10 cellular contexts compared by ENCODE assay signal in the genomic region with DNA sequence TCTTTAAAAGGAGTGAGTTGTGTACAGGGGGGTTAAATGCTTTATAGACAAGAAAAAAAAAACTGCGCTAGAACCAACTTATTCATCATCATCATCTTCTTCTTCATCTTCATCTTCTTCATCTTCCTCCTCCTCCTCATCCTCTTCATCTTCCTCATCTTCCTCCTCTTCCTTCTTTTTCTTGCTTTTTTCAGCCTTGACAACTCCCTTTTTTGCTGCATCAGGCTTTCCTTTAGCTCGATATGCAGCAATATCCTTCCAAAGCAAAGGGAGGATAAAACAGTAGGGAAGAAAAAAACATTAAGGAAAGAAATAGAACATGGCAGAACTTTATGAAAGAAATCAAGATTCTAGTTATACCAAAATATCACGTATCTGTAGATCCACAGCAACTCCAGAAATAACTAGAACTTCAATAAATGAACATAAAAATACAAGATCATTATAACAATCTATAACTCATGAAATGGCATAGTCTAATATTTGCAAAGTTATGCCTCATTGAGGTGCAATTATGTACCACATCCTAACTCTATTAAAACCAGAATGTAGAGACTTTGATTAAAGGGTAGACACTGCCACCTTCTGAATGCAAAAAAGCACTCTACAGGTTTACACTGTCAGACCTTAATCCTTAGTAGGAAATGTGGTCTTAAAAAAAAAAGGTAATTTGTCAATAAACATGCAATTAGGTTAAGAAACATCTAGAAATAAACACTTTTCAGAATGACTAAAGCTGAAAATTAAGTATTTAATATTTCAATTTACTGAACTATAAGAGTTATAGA. TPM values are rescaled to one million over a fixed set of nuclear protein-coding genes. Genes with fewer than 3 reads are reported as not detected.
DNase-seq lines count a peak whose midpoint lies in the region; ATAC-seq, FAIRE-seq and TF ChIP-seq lines count a peak whose summit lies in the region.
"Not testable (repeated sequence)": the region's sequence is repeated elsewhere in the genome, so short reads cannot be mapped to it uniquely, and the experiment has no call there.
"Had no signal": no experiment of that assay in that cellular context is flagged by ENCODE, and none has a peak within 500 bp of the region (broad histone marks: within the 10 kb centered on the region; RNA-seq: fewer than 3 reads in every experiment).

No MANE protein-coding gene starts in this region.

- RAD21 ChIA-PET in HCT116 (lab: Charles Lee; ENCODE audit: low non-redundant PET in 1 of 2, low total read pairs in 2 of 2, uncharacterized antibody in 2 of 2, unreplicated experiment in 2 of 2), result not testable (repeated sequence)

- H2AFZ ChIP-seq in HCT116 (ENCODE audit: low read depth, low read length, poor library complexity, severe bottlenecking); OCI-LY7 (ENCODE audit: low read length): not testable (repeated sequence)

- not testable (repeated sequence) for H3K9me2 ChIP-seq in HCT116 (ENCODE audit: insufficient read depth); OCI-LY7 (ENCODE audit: insufficient read depth, low read length)

- not testable (repeated sequence) for TF ChIP-seq POLR2A in HCT116 (IDR thresholded peaks at IDR 0.05; ENCODE audit: borderline replicate concordance, extremely low read depth, insufficient read depth, insufficient read length); heart left ventricle (IDR thresholded peaks at IDR 0.05)

- H3K9me3 Mint-ChIP-seq in CD4-positive, alpha-beta T cell; activated T-helper 1 cell treated with anti-CD3 and anti-CD28 coated beads, Interleukin-12 subunit alpha, Interleukin-12 subunit beta, Interleukin-2, Interleukin-4 antibody, amounts not matched to agents 30 ng/mL and 10 ng/mL and 1 ng/mL, durations not matched to agents 14 hours and 24 hours and 36 hours; naive thymus-derived CD8-positive, alpha-beta T cell: not testable (repeated sequence)

- peak; percentile 62 for FAIRE-seq in colon (lab: Jason Lieb, UNC)

- H3K4me3 Mint-ChIP-seq in CD4-positive, alpha-beta T cell, result peak overlapping the region; percentile 98
- peak overlapping the region; percentile 96 for H3K4me3 Mint-ChIP-seq in activated T-helper 1 cell treated with anti-CD3 and anti-CD28 coated beads, Interleukin-12 subunit alpha, Interleukin-12 subunit beta, Interleukin-2, Interleukin-4 antibody, amounts not matched to agents 30 ng/mL and 10 ng/mL and 1 ng/mL, durations not matched to agents 14 hours and 24 hours and 36 hours
- H3K4me3 Mint-ChIP-seq in naive thymus-derived CD8-positive, alpha-beta T cell, result peak overlapping the region in 8 of 10 donors; percentile 36 to 97 (median 48)

- peak overlapping the region; percentile 97 for H3K27ac Mint-ChIP-seq in CD4-positive, alpha-beta T cell
- peak overlapping the region; percentile 70 for H3K27ac Mint-ChIP-seq in activated T-helper 1 cell treated with anti-CD3 and anti-CD28 coated beads, Interleukin-12 subunit alpha, Interleukin-12 subunit beta, Interleukin-2, Interleukin-4 antibody, amounts not matched to agents 30 ng/mL and 10 ng/mL and 1 ng/mL, durations not matched to agents 14 hours and 24 hours and 36 hours
- H3K27ac Mint-ChIP-seq in naive thymus-derived CD8-positive, alpha-beta T cell, result peak overlapping the region; percentile 52 to 99 (median 85)

- BruUV-seq in HCT116 (replicated peaks; lab: Mats Ljungman, UMichigan); OCI-LY7 (replicated peaks; lab: Mats Ljungman, UMichigan): not testable (repeated sequence)

- WGBS in heart left ventricle, 4 donors, result 76 to 85% (median 82%) methylated on average over 3 of the region's 3 CpGs

- H3K79me2 ChIP-seq in HCT116 (ENCODE audit: insufficient read depth, low read length), result peaks cover 50% of the 10 kb centered on the region
- H3K79me2 ChIP-seq in OCI-LY7 (ENCODE audit: insufficient read depth, low read depth, low read length), result peaks cover 67% of the 10 kb centered on the region

- TF ChIP-seq RAD21 in HCT116 (IDR thresholded peaks at IDR 0.05; ENCODE audit: low read depth), result peak; percentile 65

- not testable (repeated sequence) for H3K27ac ChIP-seq in CD4-positive, alpha-beta T cell (ENCODE audit: low read depth, low read length); HCT116 (ENCODE audit: low read depth, low read length)
- H3K27ac ChIP-seq in OCI-LY7 (ENCODE audit: low read depth, low read length, poor library complexity, severe bottlenecking) (peak overlapping the region; percentile 87), heart left ventricle (peak overlapping the region in 5 of 12 donors; percentile 5 to 99 (median 97)), subcutaneous abdominal adipose tissue (ENCODE audit: low read depth, low read length) (peak overlapping the region; percentile 98)

- H3K27me3 ChIP-seq in CD4-positive, alpha-beta T cell (ENCODE audit: control insufficient read depth, insufficient read depth, low read length); HCT116 (ENCODE audit: insufficient read depth, low read length); heart left ventricle; subcutaneous abdominal adipose tissue (ENCODE audit: control insufficient read depth in 5 of 5, insufficient read depth in 4 of 5, low read length in 5 of 5): not testable (repeated sequence)

- H3K36me3 ChIP-seq in HCT116 (ENCODE audit: control insufficient read depth in 1 of 2, insufficient read depth in 2 of 2, low read length in 2 of 2) (peaks cover 30 to 32% of the 10 kb centered on the region in 2 experiments), OCI-LY7 (ENCODE audit: insufficient read depth, low read length) (peaks cover 72% of the 10 kb centered on the region), heart left ventricle (peaks cover 0 to 50% (median 33%) of the 10 kb centered on the region in 9 donors), subcutaneous abdominal adipose tissue (ENCODE audit: control insufficient read depth in 5 of 5, insufficient read depth in 5 of 5, low read length in 5 of 5) (peaks cover 5 to 13% (median 13%) of the 10 kb centered on the region in 5 donors)

- not testable (repeated sequence) for H3K9ac ChIP-seq in HCT116 (ENCODE audit: low read length)
- peak overlapping the region in 3 of 5 donors; percentile 35 to 39 (median 35) for H3K9ac ChIP-seq in subcutaneous abdominal adipose tissue (ENCODE audit: low read length in 5 of 5)

- H4K20me1 ChIP-seq in HCT116 (ENCODE audit: insufficient read depth) (peaks cover 14% of the 10 kb centered on the region; the same call in 1 of the 2 replicates), OCI-LY7 (ENCODE audit: insufficient read depth, low read length) (peaks cover 27% of the 10 kb centered on the region)

- not testable (repeated sequence) for H3K9me3 ChIP-seq in CD4-positive, alpha-beta T cell (ENCODE audit: control insufficient read depth, low read length); HCT116 (ENCODE audit: control insufficient read depth in 1 of 2, insufficient read depth in 1 of 2, low read depth in 1 of 2, low read length in 2 of 2); OCI-LY7 (ENCODE audit: low read length); heart left ventricle; subcutaneous abdominal adipose tissue (ENCODE audit: control insufficient read depth in 5 of 5, low read length in 5 of 5)

- peaks cover 72% of the 10 kb centered on the region for H3K36me3 Mint-ChIP-seq in CD4-positive, alpha-beta T cell (ENCODE audit: low read depth)
- peaks cover 54% of the 10 kb centered on the region for H3K36me3 Mint-ChIP-seq in activated T-helper 1 cell treated with anti-CD3 and anti-CD28 coated beads, Interleukin-12 subunit alpha, Interleukin-12 subunit beta, Interleukin-2, Interleukin-4 antibody, amounts not matched to agents 30 ng/mL and 10 ng/mL and 1 ng/mL, durations not matched to agents 14 hours and 24 hours and 36 hours (ENCODE audit: low read depth)
- H3K36me3 Mint-ChIP-seq in naive thymus-derived CD8-positive, alpha-beta T cell, result peaks cover 3 to 51% (median 14%) of the 10 kb centered on the region in 3 donors

- POLR2A ChIA-PET in CD4-positive, alpha-beta T cell (lab: Charles Lee), result interaction anchor here (0.7 to 2.6 kb wide), 10 partner anchors 63 to 329 kb away, joined by 3 to 16 read pairs (median 8); partner anchors contain the start of gene USPL1
- POLR2A ChIA-PET in HCT116 (lab: Charles Lee), result not testable (repeated sequence)
- POLR2A ChIA-PET in OCI-LY7 (lab: Charles Lee), result interaction anchor here (1.0 to 1.7 kb wide), 4 partner anchors 9 to 89 kb away, joined by 3 to 11 read pairs (median 6); no protein-coding TSS in a partner anchor
- POLR2A ChIA-PET in naive thymus-derived CD8-positive, alpha-beta T cell (lab: Charles Lee), result interaction anchor here (0.6 to 2.6 kb wide), 8 partner anchors 12 to 525 kb away, joined by 3 to 12 read pairs (median 4); no protein-coding TSS in a partner anchor

- H3K4me1 Mint-ChIP-seq in CD4-positive, alpha-beta T cell (ENCODE audit: low read depth), result peaks cover 61% of the 10 kb centered on the region
- H3K4me1 Mint-ChIP-seq in activated T-helper 1 cell treated with anti-CD3 and anti-CD28 coated beads, Interleukin-12 subunit alpha, Interleukin-12 subunit beta, Interleukin-2, Interleukin-4 antibody, amounts not matched to agents 30 ng/mL and 10 ng/mL and 1 ng/mL, durations not matched to agents 14 hours and 24 hours and 36 hours (ENCODE audit: low read depth), result peaks cover 38% of the 10 kb centered on the region
- H3K4me1 Mint-ChIP-seq in naive thymus-derived CD8-positive, alpha-beta T cell, result peaks cover 10 to 59% (median 39%) of the 10 kb centered on the region in 4 donors

- TF ChIP-seq CTCF in CD4-positive, alpha-beta T cell (IDR thresholded peaks at IDR 0.05), result peak; percentile 85
- TF ChIP-seq CTCF in HCT116 (IDR thresholded peaks at IDR 0.05 in 2 of 3, conservative IDR thresholded peaks at IDR 0.05 in 1 of 3; ENCODE audit: borderline replicate concordance in 1 of 3, insufficient read depth in 1 of 3, low read depth in 2 of 3, low read length in 2 of 3) (peak in 2 of 3 experiments; percentile 34; a peak in 2 of 6 replicates), OCI-LY7 (conservative IDR thresholded peaks at IDR 0.05; ENCODE audit: low read length) (peak; percentile 82), heart left ventricle (IDR thresholded peaks at IDR 0.05) (peak in 11 of 12 donors; percentile 34 to 71 (median 55))

- H3K4me1 ChIP-seq in HCT116 (ENCODE audit: control insufficient read depth in 1 of 2, insufficient read depth in 2 of 2, low read length in 2 of 2) (peaks cover 4 to 16% of the 10 kb centered on the region in 2 experiments; a peak in 3 of 4 replicates), OCI-LY7 (ENCODE audit: insufficient read depth, low read length, poor library complexity, severe bottlenecking) (peaks cover 64% of the 10 kb centered on the region), heart left ventricle (peaks cover 2 to 37% (median 28%) of the 10 kb centered on the region in 12 donors), subcutaneous abdominal adipose tissue (ENCODE audit: control insufficient read depth in 5 of 5, insufficient read depth in 5 of 5, low read length in 5 of 5) (peaks cover 3 to 37% (median 25%) of the 10 kb centered on the region in 5 donors)

- intact Hi-C loops in CD4-positive, alpha-beta T cell (cut with DNase I, micrococcal nuclease), result loop anchor here (1.0 to 10.0 kb wide), 6 partner anchors 54 to 867 kb away; partner anchors contain the start of gene SLC7A1 (in 1 of the 2)
- intact Hi-C loops in HCT116 (cut with micrococcal nuclease), result loop anchor here (1.0 to 10.0 kb wide), 3 partner anchors 124 to 583 kb away; no protein-coding TSS in a partner anchor
- intact Hi-C loops in OCI-LY7 (cut with micrococcal nuclease; ENCODE audit: unreplicated experiment), result loop anchor here (1.0 to 10.0 kb wide), 3 partner anchors 39 to 343 kb away; partner anchors contain the start of gene UBE2L5
- intact Hi-C loops in activated T-helper 1 cell treated with anti-CD3 and anti-CD28 coated beads, Interleukin-12 subunit alpha, Interleukin-12 subunit beta, Interleukin-2, Interleukin-4 antibody, amounts not matched to agents 30 ng/mL and 10 ng/mL and 1 ng/mL, durations not matched to agents 14 hours and 24 hours and 36 hours (cut with micrococcal nuclease), result loop anchor here (1.0 to 2.0 kb wide), 2 partner anchors 213 to 329 kb away; no protein-coding TSS in a partner anchor
- intact Hi-C loops in heart left ventricle (cut with DNase I), result loop anchor here in 9 of 10 donors (5.0 to 10.0 kb wide), 15 partner anchors 39 to 609 kb away; partner anchors contain the start of genes UBE2L5 (in 3 of the 9), KATNAL1 (in 1 of the 9), UBL3 (in 1 of the 9) and USPL1 (in 1 of the 9)

- H3K4me2 ChIP-seq in HCT116 (ENCODE audit: low read length), result not testable (repeated sequence)
- H3K4me2 ChIP-seq in OCI-LY7 (ENCODE audit: low read length), result peak overlapping the region; percentile 85

- H3K4me3 ChIP-seq in HCT116 (replicated peaks in 1 of 2; ENCODE audit: low read depth in 1 of 2, low read length in 2 of 2), result not testable (repeated sequence)
- H3K4me3 ChIP-seq in OCI-LY7 (ENCODE audit: low read depth, low read length, poor library complexity, severe bottlenecking) (peak overlapping the region; percentile 92), heart left ventricle (peak overlapping the region in 1 of 12 donors; percentile 73), subcutaneous abdominal adipose tissue (ENCODE audit: low read depth in 1 of 5, low read length in 5 of 5) (peak overlapping the region in 1 of 5 donors; percentile 4)

- CTCF ChIA-PET in CD4-positive, alpha-beta T cell (lab: Charles Lee), result interaction anchor here (0.7 to 3.6 kb wide), 10 partner anchors 53 to 346 kb away, joined by 3 to 15 read pairs (median 6); partner anchors contain the start of gene KATNAL1
- CTCF ChIA-PET in HCT116 (lab: Charles Lee), result interaction anchor here (1.5 kb wide), 1 partner anchor 329 kb away, joined by 8 read pairs; no protein-coding TSS in a partner anchor
- CTCF ChIA-PET in OCI-LY7 (lab: Charles Lee; ENCODE audit: unreplicated experiment), result interaction anchor here (1.2 kb wide), 1 partner anchor 87 kb away, joined by 3 read pairs; no protein-coding TSS in a partner anchor

- peak; percentile 13 for ATAC-seq in CD4-positive, alpha-beta T cell (ENCODE audit: poor library complexity)
- ATAC-seq in HCT116; heart left ventricle; naive thymus-derived CD8-positive, alpha-beta T cell: not testable (repeated sequence)

- not testable (repeated sequence) for H3K27me3 Mint-ChIP-seq in CD4-positive, alpha-beta T cell; activated T-helper 1 cell treated with anti-CD3 and anti-CD28 coated beads, Interleukin-12 subunit alpha, Interleukin-12 subunit beta, Interleukin-2, Interleukin-4 antibody, amounts not matched to agents 30 ng/mL and 10 ng/mL and 1 ng/mL, durations not matched to agents 14 hours and 24 hours and 36 hours (ENCODE audit: insufficient read depth); naive thymus-derived CD8-positive, alpha-beta T cell

- DNase-seq in CD4-positive, alpha-beta T cell; HCT116 (ENCODE audit: low read depth, low spot score); activated T-helper 1 cell treated with anti-CD3 and anti-CD28 coated beads, Interleukin-12 subunit alpha, Interleukin-12 subunit beta, Interleukin-2, Interleukin-4 antibody, amounts not matched to agents 30 ng/mL and 10 ng/mL and 1 ng/mL, durations not matched to agents 14 hours and 24 hours and 36 hours (ENCODE audit: low spot score); heart left ventricle: not testable (repeated sequence)
- peak; percentile 65 for DNase-seq in OCI-LY7 (ENCODE audit: low spot score)
- DNase-seq in naive thymus-derived CD8-positive, alpha-beta T cell, result peak in 5 of 10 donors; percentile 5 to 66 (median 53)

RNA-seq across cellular contexts. Expression of gene HMGB1, which starts 4.3 kb away (rescaled TPM):
- total RNA-seq in CD4-positive, alpha-beta T cell, result 100 to 1,000 TPM; 448 to 465 TPM
- total RNA-seq in HCT116 (2021; ENCODE audit: unreplicated experiment) (678 TPM), OCI-LY7 (2022) (1,114 and 1,344 TPM in 2 replicates), heart left ventricle (100 to 1,000 TPM; 137 to 215 (median 164) TPM)
- 231 and 369 TPM in 2 replicates for polyA plus RNA-seq in HCT116 (2012)
- total RNA-seq in OCI-LY7 (2014; rRNA removed; shearing (Covaris generic)), result 1,288 and 1,675 TPM in 2 replicates
- 593 and 606 TPM in 2 replicates for total RNA-seq in activated T-helper 1 cell treated with anti-CD3 and anti-CD28 coated beads, Interleukin-12 subunit alpha, Interleukin-12 subunit beta, Interleukin-2, Interleukin-4 antibody, amounts not matched to agents 30 ng/mL and 10 ng/mL and 1 ng/mL, durations not matched to agents 14 hours and 24 hours and 36 hours
- 100 to 1,000 TPM; 236 to 361 TPM for polyA plus RNA-seq in heart left ventricle
- 100 to 1,000 TPM; 363 to 385 TPM for total RNA-seq in naive thymus-derived CD8-positive, alpha-beta T cell
- 100 to 1,000 TPM; 468 to 703 (median 554) TPM for polyA plus RNA-seq in naive thymus-derived CD8-positive, alpha-beta T cell

RNA-seq across cellular contexts. Expression of gene UBE2L5, which starts 39.2 kb away (rescaled TPM):
- total RNA-seq in CD4-positive, alpha-beta T cell, result under 1 TPM in 1 of 2 experiments, not detected in 1; 0.11 TPM
- total RNA-seq in HCT116 (2021; ENCODE audit: unreplicated experiment) (0.15 TPM), OCI-LY7 (2022) (1.00 and 1.8 TPM in 2 replicates), heart left ventricle (under 1 TPM in 1 of 9 donors, not detected in 8; 0.32 TPM)
- polyA plus RNA-seq in HCT116 (2012), result not detected in 2 replicates
- total RNA-seq in OCI-LY7 (2014; rRNA removed; shearing (Covaris generic)), result 0.15 and 0.22 TPM in 2 replicates
- not detected in 2 replicates for total RNA-seq in activated T-helper 1 cell treated with anti-CD3 and anti-CD28 coated beads, Interleukin-12 subunit alpha, Interleukin-12 subunit beta, Interleukin-2, Interleukin-4 antibody, amounts not matched to agents 30 ng/mL and 10 ng/mL and 1 ng/mL, durations not matched to agents 14 hours and 24 hours and 36 hours
- polyA plus RNA-seq in heart left ventricle, result not detected
- total RNA-seq in naive thymus-derived CD8-positive, alpha-beta T cell, result not detected
- polyA plus RNA-seq in naive thymus-derived CD8-positive, alpha-beta T cell, result not detected
- total RNA-seq: H1, skeletal muscle tissue had no signal
- polyA plus RNA-seq: H1 had no signal

Comparison
In these comparisons a context has a peak if more than half of its experiments do, and no peak if none do; other contexts are left out.
1. H3K4me3 Mint-ChIP-seq: peak in every context shown above with its lines; median percentile 98 in CD4-positive, alpha-beta T cell; 96 in activated T-helper 1 cell treated with anti-CD3 and anti-CD28 coated beads, Interleukin-12 subunit alpha, Interleukin-12 subunit beta, Interleukin-2, Interleukin-4 antibody, amounts not matched to agents 30 ng/mL and 10 ng/mL and 1 ng/mL, durations not matched to agents 14 hours and 24 hours and 36 hours; 48 in naive thymus-derived CD8-positive, alpha-beta T cell.
2. CTCF ChIP-seq: peak in every context shown above with its lines; median percentile 85 in CD4-positive, alpha-beta T cell; 82 in OCI-LY7; 55 in heart left ventricle; 34 in HCT116.